In genomic region chr10:78898341-78899097, GRCh38 we compare ENCODE assay signal across 16 cellular contexts.
DNase-seq lines count a peak whose midpoint lies in the region; ATAC-seq, FAIRE-seq and TF ChIP-seq lines count a peak whose summit lies in the region.
"Had no signal": no experiment of that assay in that cellular context is flagged by ENCODE, and none has a peak within 500 bp of the region (broad histone marks: within the 10 kb centered on the region; RNA-seq: fewer than 3 reads in every experiment).

No MANE protein-coding gene starts in this region.

- no peaks in the 10 kb centered on the region for H3K79me2 ChIP-seq in endothelial cell of umbilical vein (ENCODE audit: control insufficient read depth, insufficient read depth, low read length)

- dilution Hi-C loops in endothelial cell of umbilical vein (cut with MboI; ENCODE audit: extremely low pct_ligation_motif_present, low sequenced_read_pairs): no loop called here

- peak; percentile 15 for FAIRE-seq in endothelial cell of umbilical vein (lab: Jason Lieb, UNC)
- FAIRE-seq: GM12878, GM18507 had no signal

- no peak overlapping the region for H3K4me3 Mint-ChIP-seq in type B pancreatic cell
- H3K4me3 Mint-ChIP-seq: B cell; CD4-positive, alpha-beta T cell had no signal

- H3K9me3 ChIP-seq in heart left ventricle: no peaks in the 10 kb centered on the region
- no peaks in the 10 kb centered on the region for H3K9me3 ChIP-seq in endothelial cell of umbilical vein (replicated peaks; ENCODE audit: control insufficient read depth, insufficient read depth, low read length)
- H3K9me3 ChIP-seq: HAP-1 had no signal

- intact Hi-C loops in cardiac septum (cut with DNase I) (no loop called here), heart left ventricle (cut with DNase I) (no loop called here), endothelial cell of umbilical vein (cut with micrococcal nuclease) (no loop called here)

- TF ChIP-seq POLR2A in heart left ventricle (IDR thresholded peaks at IDR 0.05): no peak
- no peak for TF ChIP-seq POLR2A in endothelial cell of umbilical vein (IDR thresholded peaks at IDR 0.05; ENCODE audit: low read depth, low read length)

- no peak overlapping the region for H3K4me2 ChIP-seq in endothelial cell of umbilical vein (ENCODE audit: insufficient read depth, low read length)

- no peak overlapping the region for H3K27ac Mint-ChIP-seq in type B pancreatic cell
- H3K27ac Mint-ChIP-seq: B cell; CD4-positive, alpha-beta T cell had no signal

- 85 to 94% (median 92%) methylated on average over 12 to 13 of the region's 13 CpGs for WGBS in heart left ventricle, 4 donors

- H3K36me3 Mint-ChIP-seq in type B pancreatic cell: no peaks in the 10 kb centered on the region

- H3K9ac ChIP-seq in endothelial cell of umbilical vein (replicated peaks; ENCODE audit: extremely low read depth, insufficient read depth, low read length): no peak overlapping the region

- no TSS peak for BruUV-seq in endothelial cell of umbilical vein (replicated peaks; lab: Mats Ljungman, UMichigan)

- no peaks in the 10 kb centered on the region for H3K36me3 ChIP-seq in heart left ventricle
- H3K36me3 ChIP-seq in endothelial cell of umbilical vein (ENCODE audit: control insufficient read depth in 2 of 2, extremely low read depth in 1 of 2, insufficient read depth in 2 of 2, low read length in 2 of 2): no peaks in the 10 kb centered on the region
- H3K36me3 ChIP-seq: HAP-1 had no signal

- H3K4me1 Mint-ChIP-seq in type B pancreatic cell (ENCODE audit: unreplicated experiment): peaks cover 5% of the 10 kb centered on the region
- H3K4me1 Mint-ChIP-seq: B cell had no signal

- H3K27me3 Mint-ChIP-seq in type B pancreatic cell: peaks cover 5% of the 10 kb centered on the region
- H3K27me3 Mint-ChIP-seq: CD4-positive, alpha-beta T cell had no signal

- TF ChIP-seq CTCF in heart left ventricle (IDR thresholded peaks at IDR 0.05) (no peak), endothelial cell of umbilical vein (IDR thresholded peaks at IDR 0.05; ENCODE audit: extremely low read depth in 1 of 2, insufficient read depth in 1 of 2, low read depth in 1 of 2, low read length in 2 of 2) (no peak), type B pancreatic cell (conservative IDR thresholded peaks at IDR 0.05) (no peak), GM10248 (IDR thresholded peaks at IDR 0.05; ENCODE audit: control extremely low read depth, extremely low read depth, low read depth, missing control alignments) (no peak)

- ATAC-seq in heart left ventricle (no peak), GM19397 (IDR thresholded peaks at IDR 0.05; ENCODE audit: unreplicated experiment) (no peak)
- ATAC-seq: GM12878 had no signal

- no peaks in the 10 kb centered on the region for H3K9me1 ChIP-seq in endothelial cell of umbilical vein (replicated peaks; ENCODE audit: control insufficient read depth, extremely low read depth, insufficient read depth, low read length)

- H3K9me3 Mint-ChIP-seq in type B pancreatic cell: no peaks in the 10 kb centered on the region
- H3K9me3 Mint-ChIP-seq: CD4-positive, alpha-beta T cell had no signal

- no peak overlapping the region for H2AFZ ChIP-seq in endothelial cell of umbilical vein (ENCODE audit: low read depth, low read length)

- CTCF ChIA-PET in endothelial cell of umbilical vein (lab: Charles Lee) (interaction anchor here (2.2 kb wide), 1 partner anchor 23 kb away, joined by 4 read pairs; no protein-coding TSS in a partner anchor), GM10248 (lab: Yijun Ruan, JAX) (no interaction called here)

- peak; percentile 66 for DNase-seq in cardiac septum (ENCODE audit: low spot score)
- DNase-seq in heart left ventricle: no peak
- no peak for DNase-seq in endothelial cell of umbilical vein (ENCODE audit: low read depth, low spot score)
- peak; percentile 69 for DNase-seq in mesenteric fat pad (ENCODE audit: low spot score)
- peak; percentile 43 for DNase-seq in type B pancreatic cell (ENCODE audit: extremely low spot score, unreplicated experiment)
- no peak for DNase-seq in GM10248 (ENCODE audit: extremely low spot score)
- DNase-seq: C1 segment of cervical spinal cord; Calu3; CD4-positive, alpha-beta T cell; DMS 273 treated with DMSO at 0.1 percent for 48 hours; GOT3 had no signal

- H3K4me3 ChIP-seq in heart left ventricle: no peak overlapping the region
- no peak overlapping the region for H3K4me3 ChIP-seq in endothelial cell of umbilical vein (replicated peaks in 1 of 3; ENCODE audit: insufficient read depth in 1 of 3, low read depth in 1 of 3, low read length in 3 of 3)
- H3K4me3 ChIP-seq: GM12878, HAP-1 had no signal

- POLR2A ChIA-PET in endothelial cell of umbilical vein (lab: Charles Lee) (no interaction called here), GM10248 (lab: Yijun Ruan, JAX) (no interaction called here)

- peaks cover 0 to 10% (median 0%) of the 10 kb centered on the region in 12 donors for H3K4me1 ChIP-seq in heart left ventricle
- no peaks in the 10 kb centered on the region for H3K4me1 ChIP-seq in endothelial cell of umbilical vein (ENCODE audit: control insufficient read depth, extremely low read depth, insufficient read depth, low read length)
- H3K4me1 ChIP-seq: HAP-1 had no signal

- H4K20me1 ChIP-seq in endothelial cell of umbilical vein (replicated peaks; ENCODE audit: control insufficient read depth, extremely low read depth, insufficient read depth, low read length): no peaks in the 10 kb centered on the region

- no peak overlapping the region for H3K27ac ChIP-seq in heart left ventricle
- no peak overlapping the region for H3K27ac ChIP-seq in endothelial cell of umbilical vein (ENCODE audit: insufficient read depth, low read depth, low read length)

- H3K27me3 ChIP-seq in heart left ventricle (no peaks in the 10 kb centered on the region), endothelial cell of umbilical vein (ENCODE audit: control insufficient read depth in 2 of 2, insufficient read depth in 2 of 2, low read length in 2 of 2) (peaks cover 5% of the 10 kb centered on the region in 2 experiments)

TF ChIP-seq in endothelial cell of umbilical vein, 7 proteins besides CTCF, POLR2A, EP300 and RAD21:
- TF ChIP-seq MAX (IDR thresholded peaks at IDR 0.05; ENCODE audit: insufficient read depth, insufficient read length) (no peak), EZH2 (IDR thresholded peaks at IDR 0.05; ENCODE audit: borderline replicate concordance, low read depth, low read length, severe bottlenecking) (no peak), GATA2 (IDR thresholded peaks at IDR 0.05; ENCODE audit: insufficient read depth, insufficient read length, low read depth, low read length) (no peak), JUN (IDR thresholded peaks at IDR 0.05; ENCODE audit: borderline replicate concordance, insufficient read depth, insufficient read length, low read depth) (no peak), MYC (IDR thresholded peaks at IDR 0.05; ENCODE audit: low read depth, low read length) (no peak), POLR2AphosphoS5 (IDR thresholded peaks at IDR 0.05; ENCODE audit: insufficient read depth, low read depth, low read length) (no peak), FOS (IDR thresholded peaks at IDR 0.05; ENCODE audit: borderline replicate concordance, insufficient read depth, low read length) (no peak)

Comparison
In these comparisons a context has a peak if more than half of its experiments do, and no peak if none do; other contexts are left out.
1. DNase-seq: peak in cardiac septum (single experiment), mesenteric fat pad (single experiment) and type B pancreatic cell (single experiment); none in heart left ventricle (0 of 5), endothelial cell of umbilical vein (single experiment) and GM10248 (single experiment).